ENCODE assay signal across 20 cellular contexts in genomic region chr19:8256276-8257051, GRCh38.
"Had no signal": no experiment of that assay in that cellular context is flagged by ENCODE, and none has a peak within 500 bp of the region (broad histone marks: within the 10 kb centered on the region; RNA-seq: fewer than 3 reads in every experiment).

No MANE protein-coding gene starts in this region.

- H3K36me3 ChIP-seq: gastrocnemius medialis, neutrophil had no signal

- H3K27ac Mint-ChIP-seq: dendritic cell treated with granulocyte-macrophage colony-stimulating factor and Interleukin-4, amounts not matched to agents 40 ng/mL and 50 ng/mL, for 4 days; nephron progenitor cell; stimulated activated naive CD8-positive, alpha-beta T cell treated with anti-CD3 and anti-CD28 coated beads, Interleukin-15, Interleukin-2, amounts not matched to agents 100 ng/mL and 50 ng/mL, for 24 hours had no signal

- FAIRE-seq: colon, islet of Langerhans had no signal

- H3K27ac ChIP-seq: epithelial cell of prostate, esophagus muscularis mucosa, gastrocnemius medialis, heart right ventricle, neutrophil, thoracic aorta had no signal

- H3K4me1 ChIP-seq: gastrocnemius medialis had no signal

- ATAC-seq: effector memory CD8-positive, alpha-beta T cell; gastrocnemius medialis; heart right ventricle; naive thymus-derived CD4-positive, alpha-beta T cell; right cardiac atrium had no signal

- DNase-seq: effector memory CD8-positive, alpha-beta T cell; gastrocnemius medialis; heart right ventricle; hypothalamus; kidney glomerular epithelial cell; naive thymus-derived CD4-positive, alpha-beta T cell; nephron progenitor cell; stimulated activated CD4-positive, alpha-beta T cell treated with anti-CD3 and anti-CD28 coated beads, Interleukin-2, amount 100 ng/mL, for 48 hours; substantia nigra; trophoblast cell had no signal

- H3K27me3 ChIP-seq: esophagus muscularis mucosa, gastrocnemius medialis, heart right ventricle, neutrophil had no signal

- H3K4me2 ChIP-seq: smooth muscle cell had no signal

- H3K4me3 ChIP-seq: esophagus muscularis mucosa, gastrocnemius medialis, heart right ventricle, smooth muscle cell, thoracic aorta had no signal

- H3K4me3 Mint-ChIP-seq: dendritic cell treated with granulocyte-macrophage colony-stimulating factor and Interleukin-4, amounts not matched to agents 40 ng/mL and 50 ng/mL, for 4 days; effector memory CD8-positive, alpha-beta T cell; naive thymus-derived CD4-positive, alpha-beta T cell; nephron progenitor cell; stimulated activated naive CD8-positive, alpha-beta T cell treated with anti-CD3 and anti-CD28 coated beads, Interleukin-15, Interleukin-2, amounts not matched to agents 100 ng/mL and 50 ng/mL, for 24 hours had no signal

- H3K9me3 Mint-ChIP-seq: dendritic cell treated with granulocyte-macrophage colony-stimulating factor and Interleukin-4, amounts not matched to agents 40 ng/mL and 50 ng/mL, for 4 days; effector memory CD8-positive, alpha-beta T cell; naive thymus-derived CD4-positive, alpha-beta T cell; nephron progenitor cell; stimulated activated naive CD8-positive, alpha-beta T cell treated with anti-CD3 and anti-CD28 coated beads, Interleukin-15, Interleukin-2, amounts not matched to agents 100 ng/mL and 50 ng/mL, for 24 hours had no signal

- H3K9me3 ChIP-seq: esophagus muscularis mucosa, gastrocnemius medialis, heart right ventricle, neutrophil, thoracic aorta had no signal

- H3K27me3 Mint-ChIP-seq: effector memory CD8-positive, alpha-beta T cell; naive thymus-derived CD4-positive, alpha-beta T cell; stimulated activated naive CD8-positive, alpha-beta T cell treated with anti-CD3 and anti-CD28 coated beads, Interleukin-15, Interleukin-2, amounts not matched to agents 100 ng/mL and 50 ng/mL, for 24 hours had no signal
